In genomic region chr2:126908721-126909177, GRCh38 we compare ENCODE assay signal across 25 cellular contexts. TPM values are rescaled to one million over a fixed set of nuclear protein-coding genes. Genes with fewer than 3 reads are reported as not detected.
"Had no signal": no experiment of that assay in that cellular context is flagged by ENCODE, and none has a peak within 500 bp of the region (broad histone marks: within the 10 kb centered on the region; RNA-seq: fewer than 3 reads in every experiment).

No MANE protein-coding gene starts in this region.

- ATAC-seq: activated CD4-positive, CD25-positive, alpha-beta regulatory T cell treated with anti-CD3 and anti-CD28 coated beads, Interleukin-2, amount 50 U/mL, for 24 hours; activated T-helper 17 cell treated with anti-CD3 and anti-CD28 coated beads, Interleukin-2, amount 50 U/mL, for 72 hours; esophagus mucosa; left ventricle myocardium superior; T-cell had no signal

- H3K4me3 ChIP-seq: breast epithelium, dorsolateral prefrontal cortex, ovary, transverse colon had no signal

- H3K27ac Mint-ChIP-seq: activated naive CD4-positive, alpha-beta T cell treated with anti-CD3 and anti-CD28 coated beads for 36 hours; activated T-helper 17 cell treated with anti-CD3 and anti-CD28 coated beads, Interleukin-2, amount 50 U/mL, for 72 hours; T-cell had no signal

- H3K27me3 ChIP-seq: ovary, transverse colon had no signal

- DNase-seq: activated CD4-positive, alpha-beta T cell treated with anti-CD3 and anti-CD28 coated beads, Interleukin-2, amount 50 U/mL, for 1 hour; activated naive CD4-positive, alpha-beta T cell treated with anti-CD3 and anti-CD28 coated beads for 36 hours; aorta; hippocampal formation; left ventricle myocardium superior; mesenchymal stem cell; ovary; stimulated activated CD4-positive, alpha-beta T cell treated with anti-CD3 and anti-CD28 coated beads, Interleukin-2, amount 100 ng/mL, for 48 hours; stimulated activated naive CD4-positive, alpha-beta T cell; substantia nigra; T-cell; T1000; transverse colon had no signal

- H3K36me3 ChIP-seq: breast epithelium, ovary, transverse colon had no signal

- H3K4me1 ChIP-seq: breast epithelium, transverse colon had no signal

- H3K9me3 ChIP-seq: ovary, transverse colon had no signal

- H3K4me3 Mint-ChIP-seq: activated naive CD4-positive, alpha-beta T cell treated with anti-CD3 and anti-CD28 coated beads for 36 hours; activated naive CD8-positive, alpha-beta T cell treated with anti-CD3 and anti-CD28 coated beads, Interleukin-2, amount 50 U/mL, for 24 hours; activated T-helper 17 cell treated with anti-CD3 and anti-CD28 coated beads, Interleukin-2, amount 50 U/mL, for 72 hours; T-cell had no signal

- H3K4me1 Mint-ChIP-seq: activated T-helper 17 cell treated with anti-CD3 and anti-CD28 coated beads, Interleukin-2, amount 50 U/mL, for 72 hours had no signal

- H3K27ac ChIP-seq: breast epithelium, dorsolateral prefrontal cortex, ovary, transverse colon had no signal

- H3K36me3 Mint-ChIP-seq: T-cell had no signal

- H3K9me3 Mint-ChIP-seq: activated T-helper 17 cell treated with anti-CD3 and anti-CD28 coated beads, Interleukin-2, amount 50 U/mL, for 72 hours had no signal

RNA-seq across cellular contexts. Expression of gene TEX51, which starts 10.1 kb away (rescaled TPM):
- total RNA-seq: activated CD8-positive, alpha-beta memory T cell treated with anti-CD3 and anti-CD28 coated beads for 36 hours; activated naive CD4-positive, alpha-beta T cell treated with anti-CD3 and anti-CD28 coated beads for 36 hours; activated T-helper 17 cell treated with anti-CD3 and anti-CD28 coated beads, Interleukin-2, amount 50 U/mL, for 72 hours; aorta; breast epithelium; chondrocyte; dorsolateral prefrontal cortex; esophagus mucosa; fibroblast of villous mesenchyme; glomerular endothelial cell; kidney epithelial cell; left ventricle myocardium superior; ovary; T-cell; transverse colon had no signal
- polyA plus RNA-seq: aorta, neural cell, ovary had no signal
